36 cellular contexts compared by ENCODE assay signal in the genomic region with DNA sequence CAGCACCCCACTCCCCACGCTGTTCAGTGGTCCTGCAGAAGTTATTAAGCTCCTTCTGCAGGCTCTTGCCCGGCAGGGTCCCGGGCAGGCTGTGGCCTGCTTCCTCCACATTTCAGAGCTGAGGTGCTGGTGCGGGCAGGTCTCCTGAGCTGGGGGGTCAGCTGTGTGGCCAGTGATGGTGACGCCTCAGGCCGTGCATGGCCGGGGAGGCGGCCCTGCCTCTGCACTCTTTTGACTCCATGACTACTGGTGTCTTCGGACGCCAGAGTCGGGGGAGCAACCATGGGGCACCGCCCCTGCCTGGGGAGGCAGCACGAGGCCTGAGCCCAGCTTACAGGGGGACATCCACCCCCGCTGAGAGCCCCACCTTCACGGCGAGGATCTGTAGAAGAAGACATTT. TPM values are rescaled to one million over a fixed set of nuclear protein-coding genes. Genes with fewer than 3 reads are reported as not detected.
"Had no signal": no experiment of that assay in that cellular context is flagged by ENCODE, and none has a peak within 500 bp of the region (broad histone marks: within the 10 kb centered on the region; RNA-seq: fewer than 3 reads in every experiment).

No MANE protein-coding gene starts in this region.

- H3K27ac Mint-ChIP-seq: activated B cell treated with CpG ODN at 0.5 μM for 24 hours; activated CD8-positive, alpha-beta T cell treated with anti-CD3 and anti-CD28 coated beads for 36 hours; activated naive CD8-positive, alpha-beta T cell; activated T-helper 17 cell treated with anti-CD3 and anti-CD28 coated beads, Interleukin-2, amount 50 U/mL, for 72 hours; effector memory CD8-positive, alpha-beta T cell; T-helper 17 cell; T-helper 2 cell treated with Interferon-gamma antibody and Interleukin-4, amounts not matched to agents 5 μg/mL and 100 μg/mL, for 36 hours had no signal

- H3K4me3 Mint-ChIP-seq: activated B cell treated with CpG ODN at 0.5 μM for 24 hours; activated CD8-positive, alpha-beta T cell treated with anti-CD3 and anti-CD28 coated beads for 36 hours; activated naive CD8-positive, alpha-beta T cell; activated T-cell treated with anti-CD3 and anti-CD28 coated beads, Interleukin-2, amount 50 U/mL, for 4 hours; activated T-helper 17 cell treated with anti-CD3 and anti-CD28 coated beads, Interleukin-2, amount 50 U/mL, for 72 hours; central memory CD8-positive, alpha-beta T cell; effector memory CD8-positive, alpha-beta T cell; T-helper 17 cell; T-helper 2 cell treated with Interferon-gamma antibody and Interleukin-4, amounts not matched to agents 5 μg/mL and 100 μg/mL, for 36 hours had no signal

- H3K36me3 ChIP-seq: brain microvascular endothelial cell, esophagus muscularis mucosa, gastrocnemius medialis, WERI-Rb-1 had no signal

- H3K4me1 Mint-ChIP-seq: activated T-helper 17 cell treated with anti-CD3 and anti-CD28 coated beads, Interleukin-2, amount 50 U/mL, for 72 hours; central memory CD8-positive, alpha-beta T cell had no signal

- H3K27me3 Mint-ChIP-seq: activated CD8-positive, alpha-beta T cell treated with anti-CD3 and anti-CD28 coated beads for 36 hours; activated naive CD8-positive, alpha-beta T cell; activated T-helper 17 cell treated with anti-CD3 and anti-CD28 coated beads, Interleukin-2, amount 50 U/mL, for 72 hours had no signal

- H3K36me3 Mint-ChIP-seq: activated naive CD8-positive, alpha-beta T cell had no signal

- FAIRE-seq: astrocyte, bronchial epithelial cell, colon had no signal

- H3K27ac ChIP-seq: brain microvascular endothelial cell, esophagus muscularis mucosa, foreskin keratinocyte, gastrocnemius medialis, WERI-Rb-1 had no signal

- H3K9me3 ChIP-seq: esophagus muscularis mucosa, gastrocnemius medialis had no signal

- H3K4me3 ChIP-seq: esophagus muscularis mucosa, gastrocnemius medialis had no signal

- H3K9me3 Mint-ChIP-seq: activated B cell treated with CpG ODN at 0.5 μM for 24 hours; activated CD8-positive, alpha-beta T cell treated with anti-CD3 and anti-CD28 coated beads for 36 hours; activated T-cell treated with anti-CD3 and anti-CD28 coated beads, Interleukin-2, amount 50 U/mL, for 4 hours; activated T-helper 17 cell treated with anti-CD3 and anti-CD28 coated beads, Interleukin-2, amount 50 U/mL, for 72 hours; central memory CD8-positive, alpha-beta T cell; effector memory CD8-positive, alpha-beta T cell; T-helper 2 cell treated with Interferon-gamma antibody and Interleukin-4, amounts not matched to agents 5 μg/mL and 100 μg/mL, for 36 hours had no signal

- H3K27me3 ChIP-seq: brain microvascular endothelial cell had no signal

- DNase-seq: activated B cell treated with CpG ODN at 0.5 μM for 24 hours; activated CD4-positive, alpha-beta T cell treated with anti-CD3 and anti-CD28 coated beads for 48 hours; activated CD4-positive, alpha-beta T cell treated with anti-CD3 and anti-CD28 coated beads, Interleukin-2, amount 50 U/mL, for 1 hour; activated CD4-positive, alpha-beta T cell treated with anti-CD3 and anti-CD28 coated beads, Interleukin-2, amount 50 U/mL, for 48 hours; activated CD8-positive, alpha-beta memory T cell treated with anti-CD3 and anti-CD28 coated beads for 24 hours; activated CD8-positive, alpha-beta T cell treated with anti-CD3 and anti-CD28 coated beads for 36 hours; activated effector memory CD4-positive, alpha-beta T cell treated with Interleukin-2 at 50 U/mL for 16 hours; activated gamma-delta T cell treated with Interleukin-2 at 50 U/mL for 16 hours; activated naive CD4-positive, alpha-beta T cell treated with anti-CD3 and anti-CD28 coated beads, Interleukin-2, amount 50 U/mL, for 16 hours; activated naive CD4-positive, alpha-beta T cell treated with Interleukin-2 at 50 U/mL for 16 hours; activated T-cell treated with anti-CD3 and anti-CD28 coated beads, Interleukin-2, amount 50 U/mL, for 4 hours; amniotic stem cell; anterior cingulate cortex; brain microvascular endothelial cell; cortex of kidney; dermis blood vessel endothelial cell; effector CD4-positive, alpha-beta T cell; effector memory CD8-positive, alpha-beta T cell; erythroblast; foreskin keratinocyte; gastrocnemius medialis; T-helper 1 cell; T-helper 17 cell; T1000; WERI-Rb-1 had no signal

- ATAC-seq: activated CD4-positive, CD25-positive, alpha-beta regulatory T cell treated with anti-CD3 and anti-CD28 coated beads, Interleukin-2, amount 50 U/mL, for 24 hours; activated CD8-positive, alpha-beta T cell treated with anti-CD3 and anti-CD28 coated beads for 36 hours; activated T-cell treated with anti-CD3 and anti-CD28 coated beads, Interleukin-2, amount 50 U/mL, for 4 hours; activated T-helper 17 cell treated with anti-CD3 and anti-CD28 coated beads, Interleukin-2, amount 50 U/mL, for 72 hours; effector memory CD8-positive, alpha-beta T cell; foreskin keratinocyte; gastrocnemius medialis; T-helper 17 cell had no signal

RNA-seq across cellular contexts. Expression of a gene that starts 34.8 kb away (rescaled TPM):
- total RNA-seq: activated CD8-positive, alpha-beta T cell treated with anti-CD3 and anti-CD28 coated beads for 36 hours; activated T-cell treated with anti-CD3 and anti-CD28 coated beads, Interleukin-2, amount 50 U/mL, for 4 hours; astrocyte; bronchial epithelial cell; cardiac septum; dermis blood vessel endothelial cell; foreskin keratinocyte had no signal
- polyA plus RNA-seq: adipose tissue, foreskin keratinocyte had no signal
